Comparison of ENCODE assay signal across 29 cellular contexts in genomic region chr16:54964239-54964638, GRCh38. TPM values are rescaled to one million over a fixed set of nuclear protein-coding genes. Genes with fewer than 3 reads are reported as not detected.
"Had no signal": no experiment of that assay in that cellular context is flagged by ENCODE, and none has a peak within 500 bp of the region (broad histone marks: within the 10 kb centered on the region; RNA-seq: fewer than 3 reads in every experiment).

No MANE protein-coding gene starts in this region.

- H3K36me3 Mint-ChIP-seq: stimulated activated effector memory CD8-positive, alpha-beta T cell treated with anti-CD3 and anti-CD28 coated beads, Interleukin-12 subunit alpha, Interleukin-12 subunit beta, amount 100 ng/mL, for 72 hours; stimulated activated memory B cell treated with anti-CD40 and anti-IgM and Interleukin-4, amounts not matched to agents 10 μg/mL and 1 μg/mL and 100 μg/mL, for 72 hours; stimulated activated naive B cell treated with anti-CD40 and anti-IgM and Interleukin-4, amounts not matched to agents 10 μg/mL and 1 μg/mL and 100 μg/mL, for 72 hours; type B pancreatic cell had no signal

- H3K9me3 ChIP-seq: stomach, suprapubic skin, testis, thoracic aorta, thyroid gland, tibial artery, tibial nerve, transverse colon, upper lobe of left lung, upper lobe of right lung, uterus, vagina had no signal

- H3K9me3 Mint-ChIP-seq: stimulated activated naive B cell treated with anti-CD40 and anti-IgM and Interleukin-4, amounts not matched to agents 10 μg/mL and 1 μg/mL and 100 μg/mL, for 72 hours; stimulated activated naive CD8-positive, alpha-beta T cell treated with anti-CD3 and anti-CD28 coated beads, Interleukin-15, Interleukin-2, amounts not matched to agents 100 ng/mL and 50 ng/mL, for 24 hours; type B pancreatic cell had no signal

- H3K27me3 ChIP-seq: suprapubic skin, testis, thyroid gland, tibial artery, tibial nerve, transverse colon, upper lobe of left lung, upper lobe of right lung, uterus, vagina had no signal

- H3K4me1 ChIP-seq: stomach, suprapubic skin, testis, thyroid gland, tibial artery, tibial nerve, transverse colon, upper lobe of left lung, upper lobe of right lung, uterus, vagina had no signal

- H3K27me3 Mint-ChIP-seq: stimulated activated memory B cell treated with anti-CD40 and anti-IgM and Interleukin-4, amounts not matched to agents 10 μg/mL and 1 μg/mL and 100 μg/mL, for 72 hours had no signal

- H3K36me3 ChIP-seq: stomach, suprapubic skin, thoracic aorta, thyroid gland, tibial artery, tibial nerve, transverse colon, upper lobe of left lung, upper lobe of right lung, uterus, vagina had no signal

- H3K27ac ChIP-seq: stomach, suprapubic skin, testis, thoracic aorta, thyroid gland, tibial artery, tibial nerve, transverse colon, upper lobe of left lung, upper lobe of right lung, uterus, vagina had no signal

- H3K4me3 Mint-ChIP-seq: stimulated activated effector memory CD8-positive, alpha-beta T cell treated with anti-CD3 and anti-CD28 coated beads, Interleukin-12 subunit alpha, Interleukin-12 subunit beta, amount 100 ng/mL, for 72 hours; stimulated activated memory B cell treated with anti-CD40 and anti-IgM and Interleukin-4, amounts not matched to agents 10 μg/mL and 1 μg/mL and 100 μg/mL, for 72 hours; stimulated activated naive B cell treated with anti-CD40 and anti-IgM and Interleukin-4, amounts not matched to agents 10 μg/mL and 1 μg/mL and 100 μg/mL, for 72 hours; stimulated activated naive CD8-positive, alpha-beta T cell treated with anti-CD3 and anti-CD28 coated beads, Interleukin-15, amount 100 ng/mL, for 72 hours; stimulated activated naive CD8-positive, alpha-beta T cell treated with anti-CD3 and anti-CD28 coated beads, Interleukin-15, Interleukin-2, amounts not matched to agents 100 ng/mL and 50 ng/mL, for 24 hours; type B pancreatic cell had no signal

- ATAC-seq: stimulated activated effector memory CD8-positive, alpha-beta T cell treated with anti-CD3 and anti-CD28 coated beads, Interleukin-12 subunit alpha, Interleukin-12 subunit beta, amount 100 ng/mL, for 72 hours; stimulated activated memory B cell treated with anti-CD40 and anti-IgM and Interleukin-4, amounts not matched to agents 10 μg/mL and 1 μg/mL and 100 μg/mL, for 72 hours; stimulated activated naive B cell treated with anti-CD40 and anti-IgM and Interleukin-4, amounts not matched to agents 10 μg/mL and 1 μg/mL and 100 μg/mL, for 72 hours; stimulated activated naive CD8-positive, alpha-beta T cell treated with anti-CD3 and anti-CD28 coated beads, Interleukin-15, amount 100 ng/mL, for 72 hours; stimulated activated naive CD8-positive, alpha-beta T cell treated with anti-CD3 and anti-CD28 coated beads, Interleukin-15, Interleukin-2, amounts not matched to agents 100 U/mL and 50 U/mL, for 24 hours; upper lobe of right lung had no signal

- FAIRE-seq: urothelium cell line had no signal

- H3K27ac Mint-ChIP-seq: stimulated activated effector memory CD8-positive, alpha-beta T cell treated with anti-CD3 and anti-CD28 coated beads, Interleukin-12 subunit alpha, Interleukin-12 subunit beta, amount 100 ng/mL, for 72 hours; stimulated activated memory B cell treated with anti-CD40 and anti-IgM and Interleukin-4, amounts not matched to agents 10 μg/mL and 1 μg/mL and 100 μg/mL, for 72 hours; stimulated activated naive B cell treated with anti-CD40 and anti-IgM and Interleukin-4, amounts not matched to agents 10 μg/mL and 1 μg/mL and 100 μg/mL, for 72 hours; stimulated activated naive CD8-positive, alpha-beta T cell treated with anti-CD3 and anti-CD28 coated beads, Interleukin-15, amount 100 ng/mL, for 72 hours; stimulated activated naive CD8-positive, alpha-beta T cell treated with anti-CD3 and anti-CD28 coated beads, Interleukin-15, Interleukin-2, amounts not matched to agents 100 ng/mL and 50 ng/mL, for 24 hours; type B pancreatic cell had no signal

- H3K4me1 Mint-ChIP-seq: stimulated activated effector memory CD8-positive, alpha-beta T cell treated with anti-CD3 and anti-CD28 coated beads, Interleukin-12 subunit alpha, Interleukin-12 subunit beta, amount 100 ng/mL, for 72 hours; stimulated activated memory B cell treated with anti-CD40 and anti-IgM and Interleukin-4, amounts not matched to agents 10 μg/mL and 1 μg/mL and 100 μg/mL, for 72 hours; stimulated activated naive B cell treated with anti-CD40 and anti-IgM and Interleukin-4, amounts not matched to agents 10 μg/mL and 1 μg/mL and 100 μg/mL, for 72 hours; stimulated activated naive CD8-positive, alpha-beta T cell treated with anti-CD3 and anti-CD28 coated beads, Interleukin-15, amount 100 ng/mL, for 72 hours had no signal

- H3K4me3 ChIP-seq: stomach, suprapubic skin, testis, thoracic aorta, thyroid gland, tibial artery, tibial nerve, transverse colon, upper lobe of left lung, upper lobe of right lung, uterus, vagina had no signal

- DNase-seq: stimulated activated CD4-positive, alpha-beta T cell treated with anti-CD3 and anti-CD28 coated beads, Interleukin-2, amount 100 ng/mL, for 48 hours; stimulated activated CD4-positive, alpha-beta T cell treated with anti-CD3 and anti-CD28 coated beads, Interleukin-4, amount 100 ng/mL, for 1 hour; stimulated activated CD4-positive, alpha-beta T cell treated with anti-CD3 and anti-CD28 coated beads, Interleukin-4, amount 100 ng/mL, for 24 hours; stimulated activated CD4-positive, alpha-beta T cell treated with anti-CD3 and anti-CD28 coated beads, Interleukin-4, amount 100 ng/mL, for 4 hours; stimulated activated CD8-positive, alpha-beta memory T cell treated with anti-CD3 and anti-CD28 coated beads, Interleukin-4, amount 100 ng/mL, for 48 hours; stimulated activated naive B cell treated with anti-CD40 and anti-IgM and Interleukin-4, amounts not matched to agents 10 μg/mL and 1 μg/mL and 100 μg/mL, for 72 hours; stimulated activated naive CD4-positive, alpha-beta T cell; stimulated activated naive CD4-positive, alpha-beta T cell treated with Interleukin-2 at 50 U/mL for 16 hours; stimulated activated naive CD8-positive, alpha-beta T cell treated with anti-CD3 and anti-CD28 coated beads, Interleukin-15, amount 100 ng/mL, for 72 hours; stimulated activated naive CD8-positive, alpha-beta T cell treated with anti-CD3 and anti-CD28 coated beads, Interleukin-15, Interleukin-2, amounts not matched to agents 100 U/mL and 50 U/mL, for 24 hours; stomach; testis; thyroid gland; tibial artery; transverse colon; trophoblast cell; upper lobe of left lung; upper lobe of right lung; uterus had no signal

RNA-seq across cellular contexts. Expression of gene IRX5, which starts 33.6 kb away (rescaled TPM):
- total RNA-seq: temporal lobe, tibial nerve, transverse colon had no signal
